ENCODE assay signal across 1 cellular context in the genomic region with DNA sequence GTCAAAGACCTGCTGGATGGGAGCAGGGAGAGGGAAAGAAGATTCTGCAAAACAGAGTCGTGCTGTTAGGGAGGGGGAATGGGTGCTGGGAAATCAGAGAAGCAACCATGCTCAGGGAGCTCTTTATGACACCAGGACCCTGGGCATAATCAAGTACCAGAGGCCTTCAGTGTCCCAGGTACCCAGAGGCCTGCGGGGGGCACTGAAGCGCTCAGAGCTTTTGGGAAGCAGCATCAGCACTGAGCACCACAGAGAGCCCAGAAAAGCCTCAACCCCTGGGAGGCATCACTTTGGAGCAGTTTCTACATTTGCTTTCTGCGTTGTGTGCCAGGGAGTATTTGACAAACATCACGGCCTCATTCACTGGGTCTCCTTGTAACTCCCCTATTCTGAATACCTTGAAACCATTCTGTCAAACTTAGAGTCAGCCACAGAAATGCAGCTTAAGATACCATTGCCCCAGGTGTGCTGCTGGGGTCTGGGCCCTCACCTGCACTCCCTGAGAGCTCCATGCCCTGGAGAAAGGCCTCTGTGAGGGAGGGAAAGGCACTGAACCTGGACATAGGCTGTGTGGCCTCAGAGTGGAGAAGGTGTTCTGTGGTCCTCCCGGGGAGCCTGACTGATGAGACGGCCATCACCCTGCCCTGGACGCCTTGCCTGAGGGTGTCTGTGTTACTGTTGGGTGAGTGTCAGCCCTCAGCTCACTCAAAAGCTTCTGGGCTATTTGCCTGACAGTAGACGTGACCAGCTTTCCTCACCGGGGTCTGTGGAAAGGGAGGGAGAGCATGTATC.
TF ChIP-seq lines count a peak whose summit lies in the region.

No MANE protein-coding gene starts in this region.

TF ChIP-seq in WTC11, 78 proteins besides CTCF, POLR2A, EP300 and RAD21 (continued from another document):
- TF ChIP-seq, protein P1, sequence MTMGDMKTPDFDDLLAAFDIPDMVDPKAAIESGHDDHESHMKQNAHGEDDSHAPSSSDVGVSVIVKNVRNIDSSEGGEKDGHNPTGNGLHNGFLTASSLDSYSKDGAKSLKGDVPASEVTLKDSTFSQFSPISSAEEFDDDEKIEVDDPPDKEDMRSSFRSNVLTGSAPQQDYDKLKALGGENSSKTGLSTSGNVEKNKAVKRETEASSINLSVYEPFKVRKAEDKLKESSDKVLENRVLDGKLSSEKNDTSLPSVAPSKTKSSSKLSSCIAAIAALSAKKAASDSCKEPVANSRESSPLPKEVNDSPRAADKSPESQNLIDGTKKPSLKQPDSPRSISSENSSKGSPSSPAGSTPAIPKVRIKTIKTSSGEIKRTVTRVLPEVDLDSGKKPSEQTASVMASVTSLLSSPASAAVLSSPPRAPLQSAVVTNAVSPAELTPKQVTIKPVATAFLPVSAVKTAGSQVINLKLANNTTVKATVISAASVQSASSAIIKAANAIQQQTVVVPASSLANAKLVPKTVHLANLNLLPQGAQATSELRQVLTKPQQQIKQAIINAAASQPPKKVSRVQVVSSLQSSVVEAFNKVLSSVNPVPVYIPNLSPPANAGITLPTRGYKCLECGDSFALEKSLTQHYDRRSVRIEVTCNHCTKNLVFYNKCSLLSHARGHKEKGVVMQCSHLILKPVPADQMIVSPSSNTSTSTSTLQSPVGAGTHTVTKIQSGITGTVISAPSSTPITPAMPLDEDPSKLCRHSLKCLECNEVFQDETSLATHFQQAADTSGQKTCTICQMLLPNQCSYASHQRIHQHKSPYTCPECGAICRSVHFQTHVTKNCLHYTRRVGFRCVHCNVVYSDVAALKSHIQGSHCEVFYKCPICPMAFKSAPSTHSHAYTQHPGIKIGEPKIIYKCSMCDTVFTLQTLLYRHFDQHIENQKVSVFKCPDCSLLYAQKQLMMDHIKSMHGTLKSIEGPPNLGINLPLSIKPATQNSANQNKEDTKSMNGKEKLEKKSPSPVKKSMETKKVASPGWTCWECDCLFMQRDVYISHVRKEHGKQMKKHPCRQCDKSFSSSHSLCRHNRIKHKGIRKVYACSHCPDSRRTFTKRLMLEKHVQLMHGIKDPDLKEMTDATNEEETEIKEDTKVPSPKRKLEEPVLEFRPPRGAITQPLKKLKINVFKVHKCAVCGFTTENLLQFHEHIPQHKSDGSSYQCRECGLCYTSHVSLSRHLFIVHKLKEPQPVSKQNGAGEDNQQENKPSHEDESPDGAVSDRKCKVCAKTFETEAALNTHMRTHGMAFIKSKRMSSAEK (CRISPR knock-in tag; IDR thresholded peaks at IDR 0.05; ENCODE audit: borderline replicate concordance) = no peak
- TF ChIP-seq, protein P2, sequence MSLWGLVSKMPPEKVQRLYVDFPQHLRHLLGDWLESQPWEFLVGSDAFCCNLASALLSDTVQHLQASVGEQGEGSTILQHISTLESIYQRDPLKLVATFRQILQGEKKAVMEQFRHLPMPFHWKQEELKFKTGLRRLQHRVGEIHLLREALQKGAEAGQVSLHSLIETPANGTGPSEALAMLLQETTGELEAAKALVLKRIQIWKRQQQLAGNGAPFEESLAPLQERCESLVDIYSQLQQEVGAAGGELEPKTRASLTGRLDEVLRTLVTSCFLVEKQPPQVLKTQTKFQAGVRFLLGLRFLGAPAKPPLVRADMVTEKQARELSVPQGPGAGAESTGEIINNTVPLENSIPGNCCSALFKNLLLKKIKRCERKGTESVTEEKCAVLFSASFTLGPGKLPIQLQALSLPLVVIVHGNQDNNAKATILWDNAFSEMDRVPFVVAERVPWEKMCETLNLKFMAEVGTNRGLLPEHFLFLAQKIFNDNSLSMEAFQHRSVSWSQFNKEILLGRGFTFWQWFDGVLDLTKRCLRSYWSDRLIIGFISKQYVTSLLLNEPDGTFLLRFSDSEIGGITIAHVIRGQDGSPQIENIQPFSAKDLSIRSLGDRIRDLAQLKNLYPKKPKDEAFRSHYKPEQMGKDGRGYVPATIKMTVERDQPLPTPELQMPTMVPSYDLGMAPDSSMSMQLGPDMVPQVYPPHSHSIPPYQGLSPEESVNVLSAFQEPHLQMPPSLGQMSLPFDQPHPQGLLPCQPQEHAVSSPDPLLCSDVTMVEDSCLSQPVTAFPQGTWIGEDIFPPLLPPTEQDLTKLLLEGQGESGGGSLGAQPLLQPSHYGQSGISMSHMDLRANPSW (CRISPR knock-in tag; conservative IDR thresholded peaks at IDR 0.05; ENCODE audit: low read depth) = no peak
- TF ChIP-seq HMGXB4 (CRISPR knock-in tag; IDR thresholded peaks at IDR 0.05) (no peak), PRRX2 (CRISPR knock-in tag; IDR thresholded peaks at IDR 0.05) (no peak), ESRRA (CRISPR knock-in tag; IDR thresholded peaks at IDR 0.05; ENCODE audit: borderline replicate concordance) (no peak), ATF6 (CRISPR knock-in tag; IDR thresholded peaks at IDR 0.05) (no peak)
